9 cellular contexts compared by ENCODE assay signal in the genomic region with DNA sequence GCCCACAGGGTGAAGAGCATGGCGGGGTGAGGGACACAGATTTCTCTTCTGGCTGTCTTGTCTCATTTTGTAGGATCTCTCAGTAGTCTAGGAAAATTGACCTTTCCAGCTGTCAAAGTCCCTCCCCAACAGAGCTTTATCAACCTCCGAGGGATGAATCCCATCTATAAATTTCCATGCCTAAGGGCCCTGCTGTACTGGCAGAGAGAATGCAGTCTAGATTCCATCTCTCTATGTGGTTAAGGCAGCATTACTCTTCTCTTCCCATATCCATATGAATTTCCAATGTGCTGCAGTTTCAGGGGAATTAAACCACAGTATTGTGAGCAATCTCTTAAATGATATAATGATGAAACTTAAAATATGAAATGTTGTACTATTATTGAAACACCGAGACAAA.
"Had no signal": no experiment of that assay in that cellular context is flagged by ENCODE, and none has a peak within 500 bp of the region (broad histone marks: within the 10 kb centered on the region; RNA-seq: fewer than 3 reads in every experiment).

No MANE protein-coding gene starts in this region.

- H3K27ac ChIP-seq: GM23248, HL-60 had no signal

- H3K4me1 ChIP-seq: HAP-1 had no signal

- H3K4me3 Mint-ChIP-seq: HFFc6 had no signal

- H3K9me3 ChIP-seq: HAP-1 had no signal

- H3K36me3 ChIP-seq: HAP-1 had no signal

- H3K4me1 Mint-ChIP-seq: IgD-negative memory B cell had no signal

- H3K27ac Mint-ChIP-seq: HFFc6, IgD-negative memory B cell had no signal

- H3K9me3 Mint-ChIP-seq: HFFc6, IgD-negative memory B cell had no signal

- H3K4me3 ChIP-seq: GM23248, HAP-1 had no signal

- ATAC-seq: HCT116, HepG2 had no signal

- FAIRE-seq: HepG2 had no signal

- H2AFZ ChIP-seq: GM23248 had no signal

- DNase-seq: GM23248, GOT3, H7, HFFc6 had no signal

- H3K36me3 Mint-ChIP-seq: IgD-negative memory B cell had no signal
